8 cellular contexts compared by ENCODE assay signal in genomic region chr17:80082403-80083135, GRCh38. TPM values are rescaled to one million over a fixed set of nuclear protein-coding genes. Genes with fewer than 3 reads are reported as not detected.
DNase-seq lines count a peak whose midpoint lies in the region; ATAC-seq and TF ChIP-seq lines count a peak whose summit lies in the region.

No MANE protein-coding gene starts in this region.

- H3K9ac ChIP-seq in DND-41 (ENCODE audit: low read depth, low read length) = peak overlapping the region; percentile 20; the same call in 1 of the 2 replicates

- H3K36me3 ChIP-seq in DND-41 (ENCODE audit: insufficient read depth, low read length) (no peaks in the 10 kb centered on the region), uterus (no peaks in the 10 kb centered on the region)

- H3K4me2 ChIP-seq in DND-41 (ENCODE audit: insufficient read depth, low read length) = peak overlapping the region; percentile 28

- H3K9me3 ChIP-seq in DND-41 (ENCODE audit: insufficient read depth, low read length, severe bottlenecking) (no peaks in the 10 kb centered on the region), uterus (no peaks in the 10 kb centered on the region)

- no peaks in the 10 kb centered on the region for H3K79me2 ChIP-seq in DND-41 (ENCODE audit: insufficient read depth, low read length)

- DNase-seq in DND-41 (peak; percentile 76), MV-4-11 (lab: John Stamatoyannopoulos, UW) (peak; percentile 74), SHP77 treated with DMSO at 0.1 percent for 48 hours (lab: John Stamatoyannopoulos, UW) (peak; percentile 75), globus pallidus (ENCODE audit: low spot score) (peak; percentile 62), pons (ENCODE audit: low spot score) (peak; percentile 65), uterus (peak; percentile 64 to 70)
- peak; percentile 82 for DNase-seq in activated effector memory CD4-positive, alpha-beta T cell treated with anti-CD3 and anti-CD28 coated beads, Interleukin-2, amount 50 U/mL, for 16 hours

- H2AFZ ChIP-seq in DND-41 (ENCODE audit: low read depth, low read length) = peak overlapping the region; percentile 23

- H3K4me3 ChIP-seq in DND-41 (ENCODE audit: low read depth in 1 of 2, low read length in 2 of 2) (no peak overlapping the region), uterus (no peak overlapping the region)

- intact Hi-C loops in uterus (cut with DNase I; ENCODE audit: low total_unique reads) = no loop called here

- ATAC-seq in DND-41 (ENCODE audit: insufficient read depth, low read depth) (peak; percentile 85), GM19324 (IDR thresholded peaks at IDR 0.05; ENCODE audit: low FRiP score, unreplicated experiment) (no peak)

- H3K4me1 ChIP-seq in DND-41 (ENCODE audit: insufficient read depth, low read length) (peaks cover 8% of the 10 kb centered on the region), uterus (no peaks in the 10 kb centered on the region)

- peaks cover 4% of the 10 kb centered on the region for H3K27me3 ChIP-seq in DND-41 (ENCODE audit: insufficient read depth, low read length, poor library complexity)
- no peaks in the 10 kb centered on the region for H3K27me3 ChIP-seq in uterus

- no peaks in the 10 kb centered on the region for H4K20me1 ChIP-seq in DND-41 (ENCODE audit: insufficient read depth, low read length)

- no peak for TF ChIP-seq POLR2A in uterus (IDR thresholded peaks at IDR 0.05)

- TF ChIP-seq CTCF in DND-41 (IDR thresholded peaks at IDR 0.05; ENCODE audit: borderline replicate concordance, extremely low read depth, low read length, poor library complexity, severe bottlenecking) (peak; percentile 82), uterus (IDR thresholded peaks at IDR 0.05) (peak; percentile 58 to 85 (median 65))

- no peak overlapping the region for H3K27ac ChIP-seq in DND-41 (ENCODE audit: low read length)
- no peak overlapping the region for H3K27ac ChIP-seq in uterus

RNA-seq across cellular contexts. Expression of gene GAA, which starts 18.8 kb away (rescaled TPM):
- 10 to 100 TPM; 23.1 to 48.3 (median 35.6) TPM for total RNA-seq in uterus

RNA-seq across cellular contexts. Expression of gene CCDC40, which starts 46.1 kb away (rescaled TPM):
- total RNA-seq in uterus = 10 to 100 TPM in 1 of 4 donors, 1 to 10 TPM in 2, under 1 TPM in 1; 0.88 to 16.6 (median 4.8) TPM

RNA-seq across cellular contexts. Expression of gene TBC1D16, which starts 46.9 kb away (rescaled TPM):
- 10 to 100 TPM in 2 of 4 donors, 1 to 10 TPM in 2; 3.8 to 58.2 (median 18.3) TPM for total RNA-seq in uterus
